Comparison of ENCODE assay signal across 11 cellular contexts in genomic region chr11:120883404-120884135, GRCh38.
DNase-seq lines count a peak whose midpoint lies in the region; ATAC-seq and TF ChIP-seq lines count a peak whose summit lies in the region.
"Had no signal": no experiment of that assay in that cellular context is flagged by ENCODE, and none has a peak within 500 bp of the region (broad histone marks: within the 10 kb centered on the region; RNA-seq: fewer than 3 reads in every experiment).

No MANE protein-coding gene starts in this region.

- POLR2A ChIA-PET in Caco-2 (lab: Charles Lee) = no interaction called here

- peak; percentile 52 for ATAC-seq in esophagus mucosa
- ATAC-seq in left lobe of liver = peak; percentile 52

- H2AFZ ChIP-seq in osteoblast (ENCODE audit: low read length) = no peak overlapping the region

- no peaks in the 10 kb centered on the region for H3K9me3 ChIP-seq in osteoblast (ENCODE audit: low read depth, low read length)
- no peaks in the 10 kb centered on the region for H3K9me3 ChIP-seq in Caco-2
- H3K9me3 ChIP-seq: upper lobe of left lung had no signal

- intact Hi-C loops in Caco-2 (cut with micrococcal nuclease; ENCODE audit: unreplicated experiment) = no loop called here

- H3K4me2 ChIP-seq in osteoblast (ENCODE audit: insufficient read depth, low read length) = no peak overlapping the region

- no peaks in the 10 kb centered on the region for H4K20me1 ChIP-seq in osteoblast (ENCODE audit: insufficient read depth, low read length)

- H3K27me3 ChIP-seq in osteoblast (ENCODE audit: insufficient read depth, low read length) (peaks cover 2% of the 10 kb centered on the region), Caco-2 (replicated peaks; ENCODE audit: control insufficient read depth, insufficient read depth, low read length) (no peaks in the 10 kb centered on the region; the same call in 1 of the 2 replicates)
- H3K27me3 ChIP-seq: upper lobe of left lung had no signal

- H3K27ac ChIP-seq in osteoblast (ENCODE audit: low read depth, low read length) = no peak overlapping the region
- H3K27ac ChIP-seq: upper lobe of left lung had no signal

- TF ChIP-seq CTCF in osteoblast (IDR thresholded peaks at IDR 0.05; ENCODE audit: extremely low read depth, low read depth, low read length) (no peak), Caco-2 (IDR thresholded peaks at IDR 0.05; ENCODE audit: insufficient read depth in 1 of 2, low read depth in 1 of 2, low read length in 1 of 2, severe bottlenecking in 1 of 2, unreplicated experiment in 1 of 2) (no peak)

- CTCF ChIA-PET in Caco-2 (lab: Charles Lee) = interaction anchor here (2.0 kb wide), 1 partner anchor 311 kb away, joined by 5 read pairs; no protein-coding TSS in a partner anchor

- H3K27ac Mint-ChIP-seq in activated T-cell treated with anti-CD3 and anti-CD28 coated beads, Interleukin-2, amount 50 U/mL, for 24 hours = no peak overlapping the region
- H3K27ac Mint-ChIP-seq in Caco-2 (ENCODE audit: unreplicated experiment) = no peak overlapping the region

- peaks cover 29% of the 10 kb centered on the region for H3K27me3 Mint-ChIP-seq in activated T-cell treated with anti-CD3 and anti-CD28 coated beads, Interleukin-2, amount 50 U/mL, for 24 hours
- peaks cover 31% of the 10 kb centered on the region for H3K27me3 Mint-ChIP-seq in Caco-2 (ENCODE audit: insufficient read depth, unreplicated experiment)

- H3K36me3 ChIP-seq in osteoblast (ENCODE audit: insufficient read depth, low read length) (no peaks in the 10 kb centered on the region), Caco-2 (ENCODE audit: control insufficient read depth, insufficient read depth, low read length) (no peaks in the 10 kb centered on the region)
- H3K36me3 ChIP-seq: upper lobe of left lung had no signal

- H3K4me3 Mint-ChIP-seq in activated T-cell treated with anti-CD3 and anti-CD28 coated beads, Interleukin-2, amount 50 U/mL, for 24 hours = no peak overlapping the region
- no peak overlapping the region for H3K4me3 Mint-ChIP-seq in Caco-2 (ENCODE audit: unreplicated experiment)
- H3K4me3 Mint-ChIP-seq: neural crest cell had no signal

- H3K4me1 Mint-ChIP-seq in activated T-cell treated with anti-CD3 and anti-CD28 coated beads, Interleukin-2, amount 50 U/mL, for 24 hours (ENCODE audit: low read depth) = no peaks in the 10 kb centered on the region
- no peaks in the 10 kb centered on the region for H3K4me1 Mint-ChIP-seq in Caco-2 (ENCODE audit: low read depth, unreplicated experiment)
- H3K4me1 Mint-ChIP-seq: neural crest cell had no signal

- H3K36me3 Mint-ChIP-seq in activated T-cell treated with anti-CD3 and anti-CD28 coated beads, Interleukin-2, amount 50 U/mL, for 24 hours (ENCODE audit: low read depth) = no peaks in the 10 kb centered on the region
- no peaks in the 10 kb centered on the region for H3K36me3 Mint-ChIP-seq in Caco-2 (ENCODE audit: insufficient read depth, unreplicated experiment)

- no peaks in the 10 kb centered on the region for H3K79me2 ChIP-seq in osteoblast (ENCODE audit: insufficient read depth, low read length)

- no TSS peak for BruUV-seq in Caco-2 (replicated peaks; lab: Mats Ljungman, UMichigan)

- no peak overlapping the region for H3K4me3 ChIP-seq in osteoblast (ENCODE audit: insufficient read depth, low read length)
- H3K4me3 ChIP-seq in Caco-2 (ENCODE audit: low read depth, low read length) = no peak overlapping the region
- H3K4me3 ChIP-seq: upper lobe of left lung had no signal

- peak; percentile 78 for DNase-seq in AG08395 (ENCODE audit: low spot score)
- peak; percentile 87 for DNase-seq in NCI-H526 treated with DMSO at 0.1 percent for 48 hours (lab: John Stamatoyannopoulos, UW)
- no peak for DNase-seq in left lobe of liver (ENCODE audit: low spot score)
- DNase-seq in activated T-cell treated with anti-CD3 and anti-CD28 coated beads, Interleukin-2, amount 50 U/mL, for 24 hours = no peak
- DNase-seq in osteoblast (ENCODE audit: insufficient read length, low spot score, missing footprints) = no peak
- no peak for DNase-seq in AML-193 (lab: John Stamatoyannopoulos, UW)
- DNase-seq in Caco-2 = no peak
- DNase-seq: central memory CD4-positive, alpha-beta T cell; upper lobe of left lung had no signal

- no peaks in the 10 kb centered on the region for H3K9me3 Mint-ChIP-seq in activated T-cell treated with anti-CD3 and anti-CD28 coated beads, Interleukin-2, amount 50 U/mL, for 24 hours
- H3K9me3 Mint-ChIP-seq in Caco-2 (ENCODE audit: unreplicated experiment) = no peaks in the 10 kb centered on the region
- H3K9me3 Mint-ChIP-seq: neural crest cell had no signal

- H3K4me1 ChIP-seq in osteoblast (ENCODE audit: insufficient read depth, low read length) = peaks cover 16% of the 10 kb centered on the region
- no peaks in the 10 kb centered on the region for H3K4me1 ChIP-seq in Caco-2
- H3K4me1 ChIP-seq: upper lobe of left lung had no signal

Comparison
In these comparisons a context has a peak if more than half of its experiments do, and no peak if none do; other contexts are left out.
1. DNase-seq: peak in AG08395 (single experiment) and NCI-H526 treated with DMSO at 0.1 percent for 48 hours (single experiment); none in left lobe of liver (single experiment), activated T-cell treated with anti-CD3 and anti-CD28 coated beads, Interleukin-2, amount 50 U/mL, for 24 hours (single experiment), osteoblast (single experiment), AML-193 (0 of 2) and Caco-2 (0 of 2).